Comparison of ENCODE assay signal across 1 cellular context in the genomic region with DNA sequence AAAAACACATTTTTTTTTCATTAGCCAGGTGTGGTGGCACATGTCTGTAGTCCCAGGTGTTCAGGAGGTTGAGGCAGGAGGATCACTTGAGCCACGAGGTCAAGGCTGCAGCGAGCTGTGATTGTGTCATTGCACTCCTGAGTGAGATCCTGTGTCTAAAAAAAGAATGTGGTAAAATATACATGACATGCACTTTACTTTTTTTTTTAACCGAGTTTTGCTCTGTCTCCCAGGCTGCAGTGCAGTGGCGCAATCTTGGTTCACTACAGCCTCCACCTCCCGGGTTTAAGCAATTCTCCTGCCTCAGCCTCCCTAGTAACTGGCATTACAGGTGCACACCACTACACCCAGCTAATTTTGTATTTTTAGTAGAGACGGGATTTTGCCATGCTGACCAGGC.
A peak's percentile ranks its signal among the peaks of the same experiment; 100 is the strongest.
TF ChIP-seq lines count a peak whose summit lies in the region.

No MANE protein-coding gene starts in this region.

TF ChIP-seq in K562, 482 proteins besides CTCF, POLR2A, EP300 and RAD21 (continued from another document):
- peak; percentile 44; the same call in 1 of the 2 replicates for TF ChIP-seq ZNF143 (CRISPR knock-in tag; IDR thresholded peaks at IDR 0.05)
- 0 out of 4 replicates have a peak, but pooled peaks of 1 of the 2 experiments have one; percentile 23 for TF ChIP-seq FOXA3 (CRISPR knock-in tag; conservative IDR thresholded peaks at IDR 0.05 in 1 of 2, IDR thresholded peaks at IDR 0.05 in 1 of 2)
- TF ChIP-seq, protein P1, sequence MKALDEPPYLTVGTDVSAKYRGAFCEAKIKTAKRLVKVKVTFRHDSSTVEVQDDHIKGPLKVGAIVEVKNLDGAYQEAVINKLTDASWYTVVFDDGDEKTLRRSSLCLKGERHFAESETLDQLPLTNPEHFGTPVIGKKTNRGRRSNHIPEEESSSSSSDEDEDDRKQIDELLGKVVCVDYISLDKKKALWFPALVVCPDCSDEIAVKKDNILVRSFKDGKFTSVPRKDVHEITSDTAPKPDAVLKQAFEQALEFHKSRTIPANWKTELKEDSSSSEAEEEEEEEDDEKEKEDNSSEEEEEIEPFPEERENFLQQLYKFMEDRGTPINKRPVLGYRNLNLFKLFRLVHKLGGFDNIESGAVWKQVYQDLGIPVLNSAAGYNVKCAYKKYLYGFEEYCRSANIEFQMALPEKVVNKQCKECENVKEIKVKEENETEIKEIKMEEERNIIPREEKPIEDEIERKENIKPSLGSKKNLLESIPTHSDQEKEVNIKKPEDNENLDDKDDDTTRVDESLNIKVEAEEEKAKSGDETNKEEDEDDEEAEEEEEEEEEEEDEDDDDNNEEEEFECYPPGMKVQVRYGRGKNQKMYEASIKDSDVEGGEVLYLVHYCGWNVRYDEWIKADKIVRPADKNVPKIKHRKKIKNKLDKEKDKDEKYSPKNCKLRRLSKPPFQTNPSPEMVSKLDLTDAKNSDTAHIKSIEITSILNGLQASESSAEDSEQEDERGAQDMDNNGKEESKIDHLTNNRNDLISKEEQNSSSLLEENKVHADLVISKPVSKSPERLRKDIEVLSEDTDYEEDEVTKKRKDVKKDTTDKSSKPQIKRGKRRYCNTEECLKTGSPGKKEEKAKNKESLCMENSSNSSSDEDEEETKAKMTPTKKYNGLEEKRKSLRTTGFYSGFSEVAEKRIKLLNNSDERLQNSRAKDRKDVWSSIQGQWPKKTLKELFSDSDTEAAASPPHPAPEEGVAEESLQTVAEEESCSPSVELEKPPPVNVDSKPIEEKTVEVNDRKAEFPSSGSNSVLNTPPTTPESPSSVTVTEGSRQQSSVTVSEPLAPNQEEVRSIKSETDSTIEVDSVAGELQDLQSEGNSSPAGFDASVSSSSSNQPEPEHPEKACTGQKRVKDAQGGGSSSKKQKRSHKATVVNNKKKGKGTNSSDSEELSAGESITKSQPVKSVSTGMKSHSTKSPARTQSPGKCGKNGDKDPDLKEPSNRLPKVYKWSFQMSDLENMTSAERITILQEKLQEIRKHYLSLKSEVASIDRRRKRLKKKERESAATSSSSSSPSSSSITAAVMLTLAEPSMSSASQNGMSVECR (CRISPR knock-in tag; IDR thresholded peaks at IDR 0.05) = 0 out of 2 replicates have a peak, but pooled peaks have one; percentile 42
- no peak for TF ChIP-seq ZNF436 (CRISPR knock-in tag; IDR thresholded peaks at IDR 0.05)
- no peak for TF ChIP-seq POLR2H (tag; IDR thresholded peaks at IDR 0.05; ENCODE audit: low read depth)
- TF ChIP-seq, protein P2, sequence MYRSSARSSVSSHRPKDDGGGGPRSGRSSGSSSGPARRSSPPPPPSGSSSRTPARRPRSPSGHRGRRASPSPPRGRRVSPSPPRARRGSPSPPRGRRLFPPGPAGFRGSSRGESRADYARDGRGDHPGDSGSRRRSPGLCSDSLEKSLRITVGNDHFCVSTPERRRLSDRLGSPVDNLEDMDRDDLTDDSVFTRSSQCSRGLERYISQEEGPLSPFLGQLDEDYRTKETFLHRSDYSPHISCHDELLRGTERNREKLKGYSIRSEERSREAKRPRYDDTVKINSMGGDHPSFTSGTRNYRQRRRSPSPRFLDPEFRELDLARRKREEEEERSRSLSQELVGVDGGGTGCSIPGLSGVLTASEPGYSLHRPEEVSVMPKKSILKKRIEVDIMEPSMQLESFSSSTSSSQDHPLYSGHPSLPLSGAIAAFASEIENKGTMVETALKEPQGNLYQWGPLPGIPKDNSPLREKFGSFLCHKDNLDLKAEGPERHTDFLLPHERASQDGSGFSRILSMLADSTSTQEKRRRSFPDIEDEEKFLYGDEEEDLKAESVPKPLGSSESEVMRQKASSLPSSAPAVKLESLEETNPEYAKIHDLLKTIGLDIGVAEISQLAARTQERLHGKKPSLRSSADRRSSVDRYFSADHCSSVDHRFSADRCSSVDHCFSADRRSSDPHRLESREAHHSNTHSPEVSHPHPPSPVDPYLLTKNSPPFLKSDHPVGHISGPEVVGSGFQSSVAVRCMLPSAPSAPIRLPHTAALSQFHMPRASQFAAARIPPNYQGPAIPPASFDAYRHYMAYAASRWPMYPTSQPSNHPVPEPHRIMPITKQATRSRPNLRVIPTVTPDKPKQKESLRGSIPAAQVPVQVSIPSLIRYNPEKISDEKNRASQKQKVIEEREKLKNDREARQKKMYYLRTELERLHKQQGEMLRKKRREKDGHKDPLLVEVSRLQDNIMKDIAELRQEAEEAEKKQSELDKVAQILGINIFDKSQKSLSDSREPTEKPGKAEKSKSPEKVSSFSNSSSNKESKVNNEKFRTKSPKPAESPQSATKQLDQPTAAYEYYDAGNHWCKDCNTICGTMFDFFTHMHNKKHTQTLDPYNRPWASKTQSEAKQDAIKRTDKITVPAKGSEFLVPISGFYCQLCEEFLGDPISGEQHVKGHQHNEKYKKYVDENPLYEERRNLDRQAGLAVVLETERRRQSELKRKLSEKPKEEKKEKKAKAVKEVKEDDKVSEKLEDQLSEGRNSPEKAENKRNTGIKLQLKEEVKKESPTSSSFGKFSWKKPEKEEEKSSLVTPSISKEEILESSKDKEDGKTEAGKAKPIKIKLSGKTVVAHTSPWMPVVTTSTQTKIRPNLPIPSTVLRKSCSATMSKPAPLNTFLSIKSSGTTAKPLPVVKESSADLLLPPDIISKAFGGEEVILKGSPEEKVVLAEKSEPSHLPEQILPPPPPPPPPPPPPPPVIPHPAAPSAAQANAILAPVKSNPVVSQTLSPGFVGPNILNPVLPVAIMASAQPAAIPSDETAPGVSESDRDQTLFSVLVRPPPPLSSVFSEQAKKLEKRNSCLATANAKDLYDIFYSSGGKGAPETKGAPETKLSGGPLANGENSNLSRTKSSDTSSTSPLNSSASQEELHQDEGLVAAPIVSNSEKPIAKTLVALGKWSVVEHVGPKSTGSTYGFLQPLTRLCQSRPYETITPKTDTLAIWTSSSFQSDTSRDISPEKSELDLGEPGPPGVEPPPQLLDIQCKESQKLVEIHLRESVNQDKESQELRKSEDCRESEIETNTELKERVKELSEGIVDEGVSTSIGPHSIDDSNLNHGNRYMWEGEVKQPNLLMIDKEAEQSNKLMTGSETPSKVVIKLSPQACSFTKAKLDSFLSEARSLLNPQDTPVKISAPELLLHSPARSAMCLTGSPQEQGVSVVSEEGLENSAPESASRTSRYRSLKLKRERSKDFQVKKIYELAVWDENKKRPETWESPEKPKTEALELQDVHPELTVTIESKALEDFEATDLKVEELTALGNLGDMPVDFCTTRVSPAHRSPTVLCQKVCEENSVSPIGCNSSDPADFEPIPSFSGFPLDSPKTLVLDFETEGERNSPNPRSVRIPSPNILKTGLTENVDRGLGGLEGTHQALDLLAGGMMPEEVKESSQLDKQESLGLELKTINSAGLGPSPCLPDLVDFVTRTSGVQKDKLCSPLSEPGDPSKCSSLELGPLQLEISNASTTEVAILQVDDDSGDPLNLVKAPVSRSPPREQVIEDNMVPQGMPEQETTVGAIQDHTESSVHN (IDR thresholded peaks at IDR 0.05; ENCODE audit: borderline replicate concordance in 1 of 2, low read depth in 1 of 2) = no peak
